In genomic region chr17:74864866-74865395, GRCh38 we compare ENCODE assay signal across 8 cellular contexts.
DNase-seq lines count a peak whose midpoint lies in the region; ATAC-seq lines count a peak whose summit lies in the region.

No MANE protein-coding gene starts in this region.

- H3K9me3 Mint-ChIP-seq in central memory CD8-positive, alpha-beta T cell = no peaks in the 10 kb centered on the region

- H3K36me3 Mint-ChIP-seq in central memory CD8-positive, alpha-beta T cell (ENCODE audit: insufficient read depth) = peaks cover 5% of the 10 kb centered on the region

- H3K27ac Mint-ChIP-seq in central memory CD8-positive, alpha-beta T cell (ENCODE audit: low read depth) = peak overlapping the region; percentile 12

- peaks cover 11% of the 10 kb centered on the region for H3K27me3 Mint-ChIP-seq in central memory CD8-positive, alpha-beta T cell

- H3K4me3 Mint-ChIP-seq in central memory CD8-positive, alpha-beta T cell = no peak overlapping the region

- DNase-seq in NCI-H2196 (lab: John Stamatoyannopoulos, UW; ENCODE audit: unreplicated experiment) = peak; percentile 75
- DNase-seq in NCI-H2196 treated with DMSO at 0.1 percent for 48 hours (lab: John Stamatoyannopoulos, UW; ENCODE audit: unreplicated experiment) = no peak
- DNase-seq in NCI-H128 (lab: John Stamatoyannopoulos, UW; ENCODE audit: unreplicated experiment) = peak; percentile 11
- peak; percentile 49 to 62 for DNase-seq in central memory CD8-positive, alpha-beta T cell (ENCODE audit: low spot score in 2 of 2)
- peak; percentile 86 for DNase-seq in left kidney (ENCODE audit: low read depth, low spot score)
- peak; percentile 63 to 67 for DNase-seq in stimulated activated CD4-positive, alpha-beta T cell treated with anti-CD3 and anti-CD28 coated beads, Interleukin-4, amount 100 ng/mL, for 48 hours (ENCODE audit: low read depth in 2 of 2)

- peaks cover 19% of the 10 kb centered on the region for H3K4me1 Mint-ChIP-seq in central memory CD8-positive, alpha-beta T cell

- peak; percentile 61 to 62 for ATAC-seq in activated CD4-positive, CD25-positive, alpha-beta regulatory T cell treated with anti-CD3 and anti-CD28 coated beads, Interleukin-2, amount 50 U/mL, for 24 hours
- peak; percentile 57 for ATAC-seq in central memory CD8-positive, alpha-beta T cell (replicated peaks; ENCODE audit: extremely low read depth, poor library complexity, severe bottlenecking)
- ATAC-seq in HG03521 (IDR thresholded peaks at IDR 0.05; ENCODE audit: unreplicated experiment) = no peak
